16 cellular contexts compared by ENCODE assay signal in genomic region chr12:120260607-120261006, GRCh38. TPM values are rescaled to one million over a fixed set of nuclear protein-coding genes. Genes with fewer than 3 reads are reported as not detected.
DNase-seq lines count a peak whose midpoint lies in the region; ATAC-seq and TF ChIP-seq lines count a peak whose summit lies in the region.
"Had no signal": no experiment of that assay in that cellular context is flagged by ENCODE, and none has a peak within 500 bp of the region (broad histone marks: within the 10 kb centered on the region; RNA-seq: fewer than 3 reads in every experiment).

No MANE protein-coding gene starts in this region.

- TF ChIP-seq POLR2A in body of pancreas (IDR thresholded peaks at IDR 0.05): no peak
- TF ChIP-seq POLR2A in prostate gland (IDR thresholded peaks at IDR 0.05): no peak

- peak overlapping the region; percentile 76 for H3K27ac Mint-ChIP-seq in activated naive CD4-positive, alpha-beta T cell treated with anti-CD3 and anti-CD28 coated beads, Interleukin-2, amount 50 U/mL, for 24 hours
- 0 out of 2 replicates have a peak overlapping the region, but pooled peaks have one; percentile 2 for H3K27ac Mint-ChIP-seq in WTC11

- H3K9me3 ChIP-seq in lower lobe of right lung: no peaks in the 10 kb centered on the region
- H3K9me3 ChIP-seq in subcutaneous abdominal adipose tissue (ENCODE audit: control insufficient read depth in 5 of 5, low read length in 5 of 5): no peaks in the 10 kb centered on the region
- no peaks in the 10 kb centered on the region for H3K9me3 ChIP-seq in body of pancreas
- H3K9me3 ChIP-seq in prostate gland: no peaks in the 10 kb centered on the region
- H3K9me3 ChIP-seq: sigmoid colon had no signal

- H3K4me3 ChIP-seq in lower lobe of right lung (no peak overlapping the region), subcutaneous abdominal adipose tissue (ENCODE audit: low read depth in 1 of 5, low read length in 5 of 5) (no peak overlapping the region), body of pancreas (no peak overlapping the region), prostate gland (no peak overlapping the region)
- H3K4me3 ChIP-seq: cardiac muscle cell, sigmoid colon had no signal

- peaks cover 90% of the 10 kb centered on the region for H3K4me1 ChIP-seq in lower lobe of right lung
- H3K4me1 ChIP-seq in subcutaneous abdominal adipose tissue (ENCODE audit: control insufficient read depth in 5 of 5, insufficient read depth in 5 of 5, low read length in 5 of 5): peaks cover 18 to 93% (median 83%) of the 10 kb centered on the region in 5 donors
- H3K4me1 ChIP-seq in body of pancreas: peaks cover 77% of the 10 kb centered on the region
- H3K4me1 ChIP-seq in prostate gland (replicated peaks): peaks cover 25% of the 10 kb centered on the region

- POLR2A ChIA-PET in WTC11 (lab: Charles Lee): interaction anchor here (12.0 kb wide), 1 partner anchor 31 kb away, joined by 198 read pairs; no protein-coding TSS in a partner anchor

- no peaks in the 10 kb centered on the region for H3K27me3 Mint-ChIP-seq in activated naive CD4-positive, alpha-beta T cell treated with anti-CD3 and anti-CD28 coated beads, Interleukin-2, amount 50 U/mL, for 24 hours
- no peaks in the 10 kb centered on the region for H3K27me3 Mint-ChIP-seq in WTC11 (ENCODE audit: low read depth)

- H3K9ac ChIP-seq in subcutaneous abdominal adipose tissue (ENCODE audit: low read length in 5 of 5): no peak overlapping the region

- no peak for DNase-seq in activated naive CD4-positive, alpha-beta T cell treated with Interleukin-2 at 50 U/mL for 16 hours
- DNase-seq in WTC11 (ENCODE audit: low spot score) (no peak), lower lobe of right lung (no peak), body of pancreas (no peak), prostate gland (ENCODE audit: low spot score) (no peak)
- DNase-seq in NK-92 treated with Interleukin-12 subunit alpha and Interleukin-12 subunit beta, amount 100 ng/mL, for 24 hours (lab: John Stamatoyannopoulos, UW): no peak
- DNase-seq: effector CD8-positive, alpha-beta T cell; kidney glomerular epithelial cell; midbrain; NCI-H187; NCI-H345; sigmoid colon; stimulated activated CD4-positive, alpha-beta T cell treated with anti-CD3 and anti-CD28 coated beads, Interleukin-2, amount 100 ng/mL, for 24 hours had no signal

- ATAC-seq in WTC11: no peak
- ATAC-seq in lower lobe of right lung: no peak
- no peak for ATAC-seq in body of pancreas

- H3K27ac ChIP-seq in lower lobe of right lung (peak overlapping the region; percentile 91), subcutaneous abdominal adipose tissue (ENCODE audit: low read depth, low read length) (peak overlapping the region; percentile 69), body of pancreas (no peak overlapping the region), prostate gland (no peak overlapping the region)
- H3K27ac ChIP-seq: cardiac muscle cell had no signal

- peaks cover 87% of the 10 kb centered on the region for H3K4me1 Mint-ChIP-seq in activated naive CD4-positive, alpha-beta T cell treated with anti-CD3 and anti-CD28 coated beads, Interleukin-2, amount 50 U/mL, for 24 hours
- H3K4me1 Mint-ChIP-seq in WTC11: peaks cover 69% of the 10 kb centered on the region

- H3K27me3 ChIP-seq in lower lobe of right lung (ENCODE audit: low read depth) (no peaks in the 10 kb centered on the region), subcutaneous abdominal adipose tissue (ENCODE audit: control insufficient read depth in 5 of 5, insufficient read depth in 4 of 5, low read length in 5 of 5) (no peaks in the 10 kb centered on the region), body of pancreas (no peaks in the 10 kb centered on the region), prostate gland (replicated peaks; ENCODE audit: insufficient read depth) (no peaks in the 10 kb centered on the region)
- H3K27me3 ChIP-seq: cardiac muscle cell, sigmoid colon had no signal

- TF ChIP-seq CTCF in WTC11 (IDR thresholded peaks at IDR 0.05): no peak
- TF ChIP-seq CTCF in lower lobe of right lung (IDR thresholded peaks at IDR 0.05): no peak
- TF ChIP-seq CTCF in body of pancreas (IDR thresholded peaks at IDR 0.05): no peak
- no peak for TF ChIP-seq CTCF in prostate gland (IDR thresholded peaks at IDR 0.05)

- intact Hi-C loops in lower lobe of right lung (cut with DNase I) (no loop called here), body of pancreas (cut with DNase I) (no loop called here), prostate gland (cut with DNase I) (no loop called here)

- H3K36me3 Mint-ChIP-seq in activated naive CD4-positive, alpha-beta T cell treated with anti-CD3 and anti-CD28 coated beads, Interleukin-2, amount 50 U/mL, for 24 hours: peaks cover 5% of the 10 kb centered on the region
- no peaks in the 10 kb centered on the region for H3K36me3 Mint-ChIP-seq in WTC11

- no peaks in the 10 kb centered on the region for H3K9me3 Mint-ChIP-seq in activated naive CD4-positive, alpha-beta T cell treated with anti-CD3 and anti-CD28 coated beads, Interleukin-2, amount 50 U/mL, for 24 hours
- H3K9me3 Mint-ChIP-seq in WTC11: no peaks in the 10 kb centered on the region

- 82 to 94% methylated on average over 5 of the region's 5 CpGs for WGBS in body of pancreas, 2 donors
- 91% methylated on average over 5 of the region's 5 CpGs for WGBS in prostate gland

- H3K36me3 ChIP-seq in lower lobe of right lung: peaks cover 6% of the 10 kb centered on the region
- no peaks in the 10 kb centered on the region for H3K36me3 ChIP-seq in subcutaneous abdominal adipose tissue (ENCODE audit: control insufficient read depth in 5 of 5, insufficient read depth in 5 of 5, low read length in 5 of 5)
- H3K36me3 ChIP-seq in body of pancreas (replicated peaks in 1 of 2; ENCODE audit: insufficient read depth in 1 of 2, low read depth in 2 of 2): no peaks in the 10 kb centered on the region
- H3K36me3 ChIP-seq in prostate gland: no peaks in the 10 kb centered on the region
- H3K36me3 ChIP-seq: cardiac muscle cell had no signal

- CTCF ChIA-PET in WTC11 (lab: Charles Lee): interaction anchor here (0.6 to 22.1 kb wide), 3 partner anchors 18 to 57 kb away, joined by 3 to 717 read pairs (median 450); no protein-coding TSS in a partner anchor

- H3K4me3 Mint-ChIP-seq in activated naive CD4-positive, alpha-beta T cell treated with anti-CD3 and anti-CD28 coated beads, Interleukin-2, amount 50 U/mL, for 24 hours: peak overlapping the region; percentile 31
- no peak overlapping the region for H3K4me3 Mint-ChIP-seq in WTC11

TF ChIP-seq in WTC11, 78 proteins besides CTCF, POLR2A, EP300 and RAD21 (continues in another document):
- TF ChIP-seq ESRRA (CRISPR knock-in tag; IDR thresholded peaks at IDR 0.05; ENCODE audit: borderline replicate concordance) (no peak), IRF1 (CRISPR knock-in tag; IDR thresholded peaks at IDR 0.05) (no peak), ELF4 (CRISPR knock-in tag; IDR thresholded peaks at IDR 0.05; ENCODE audit: low read depth) (no peak), NR2C2 (CRISPR knock-in tag; IDR thresholded peaks at IDR 0.05) (no peak), JAZF1 (CRISPR knock-in tag; IDR thresholded peaks at IDR 0.05) (no peak), FOXP1 (CRISPR knock-in tag; IDR thresholded peaks at IDR 0.05; ENCODE audit: borderline replicate concordance) (no peak), ZNF121 (CRISPR knock-in tag; IDR thresholded peaks at IDR 0.05) (no peak), PRRX2 (CRISPR knock-in tag; IDR thresholded peaks at IDR 0.05) (no peak), ZNF219 (CRISPR knock-in tag; IDR thresholded peaks at IDR 0.05; ENCODE audit: borderline replicate concordance) (no peak), NFYB (CRISPR knock-in tag; conservative IDR thresholded peaks at IDR 0.05; ENCODE audit: low read depth) (no peak), ZNF232 (CRISPR knock-in tag; IDR thresholded peaks at IDR 0.05) (no peak)
- TF ChIP-seq, protein P1, sequence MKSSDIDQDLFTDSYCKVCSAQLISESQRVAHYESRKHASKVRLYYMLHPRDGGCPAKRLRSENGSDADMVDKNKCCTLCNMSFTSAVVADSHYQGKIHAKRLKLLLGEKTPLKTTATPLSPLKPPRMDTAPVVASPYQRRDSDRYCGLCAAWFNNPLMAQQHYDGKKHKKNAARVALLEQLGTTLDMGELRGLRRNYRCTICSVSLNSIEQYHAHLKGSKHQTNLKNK (CRISPR knock-in tag; IDR thresholded peaks at IDR 0.05): no peak
- TF ChIP-seq, protein P2, sequence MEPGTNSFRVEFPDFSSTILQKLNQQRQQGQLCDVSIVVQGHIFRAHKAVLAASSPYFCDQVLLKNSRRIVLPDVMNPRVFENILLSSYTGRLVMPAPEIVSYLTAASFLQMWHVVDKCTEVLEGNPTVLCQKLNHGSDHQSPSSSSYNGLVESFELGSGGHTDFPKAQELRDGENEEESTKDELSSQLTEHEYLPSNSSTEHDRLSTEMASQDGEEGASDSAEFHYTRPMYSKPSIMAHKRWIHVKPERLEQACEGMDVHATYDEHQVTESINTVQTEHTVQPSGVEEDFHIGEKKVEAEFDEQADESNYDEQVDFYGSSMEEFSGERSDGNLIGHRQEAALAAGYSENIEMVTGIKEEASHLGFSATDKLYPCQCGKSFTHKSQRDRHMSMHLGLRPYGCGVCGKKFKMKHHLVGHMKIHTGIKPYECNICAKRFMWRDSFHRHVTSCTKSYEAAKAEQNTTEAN (CRISPR knock-in tag; IDR thresholded peaks at IDR 0.05): no peak

RNA-seq across cellular contexts. Expression of gene PXN, which starts 4.9 kb away (rescaled TPM):
- 96.6 to 132 TPM (median 99.2 TPM) in 3 replicates for total RNA-seq in WTC11 (2021)
- 105 TPM for total RNA-seq in lower lobe of right lung
- total RNA-seq in body of pancreas: 10 to 100 TPM; 29.3 to 35.9 TPM
- 100 to 1,000 TPM in 1 of 2 donors, 10 to 100 TPM in 1; 58.3 to 113 TPM for total RNA-seq in prostate gland

RNA-seq across cellular contexts. Expression of gene RNU4-2, which starts 31.1 kb away (rescaled TPM):
- total RNA-seq in WTC11 (2021) (2,632 to 2,764 TPM (median 2,673 TPM) in 3 replicates), lower lobe of right lung (15,469 TPM), body of pancreas (under 1 TPM; under 0.01 TPM), prostate gland (under 1 TPM; under 0.01 TPM)
- total RNA-seq: cardiac muscle cell had no signal

RNA-seq across cellular contexts. Expression of gene RNU4-1, which starts 32.4 kb away (rescaled TPM):
- total RNA-seq in WTC11 (2021): 2,196 to 2,477 TPM (median 2,436 TPM) in 3 replicates
- total RNA-seq in lower lobe of right lung: 2,881 TPM
- under 1 TPM; under 0.01 TPM for total RNA-seq in body of pancreas
- under 1 TPM; under 0.01 TPM for total RNA-seq in prostate gland
- total RNA-seq: cardiac muscle cell had no signal

RNA-seq across cellular contexts. Expression of gene SIRT4, which starts 41.5 kb away (rescaled TPM):
- total RNA-seq in WTC11 (2021) (2.1 to 4.3 TPM (median 2.8 TPM) in 3 replicates), lower lobe of right lung (2.1 TPM), body of pancreas (1 to 10 TPM in 1 of 2 donors, under 1 TPM in 1; 0.99 to 6.2 TPM), prostate gland (1 to 10 TPM in 1 of 2 donors, under 1 TPM in 1; 0.96 to 2.2 TPM)

RNA-seq across cellular contexts. Expression of gene RPLP0, which starts 59.7 kb away (rescaled TPM):
- total RNA-seq in WTC11 (2021) (3,149 to 3,505 TPM (median 3,452 TPM) in 3 replicates), lower lobe of right lung (1,285 TPM), body of pancreas (1,000 to 10,000 TPM; 1,243 to 1,902 TPM), prostate gland (1,000 to 10,000 TPM; 1,950 to 2,858 TPM)

Comparison
In these comparisons a context has a peak if more than half of its experiments do, and no peak if none do; other contexts are left out.
1. H3K27ac ChIP-seq: peak in lower lobe of right lung (single experiment) and subcutaneous abdominal adipose tissue (single experiment); none in body of pancreas (0 of 4) and prostate gland (0 of 2).
2. RNA of gene RNU4-2, which starts 31.1 kb away (total RNA-seq): 15,469 TPM in lower lobe of right lung (single experiment) and 2,632 to 2,764 TPM in WTC11; under 0.01 TPM in body of pancreas and under 0.01 TPM in prostate gland; every median in the first group is over 1,000 times any median in the second.
3. RNA of gene RNU4-1, which starts 32.4 kb away (total RNA-seq): 2,881 TPM in lower lobe of right lung (single experiment) and 2,196 to 2,477 TPM in WTC11; under 0.01 TPM in body of pancreas and under 0.01 TPM in prostate gland; every median in the first group is over 1,000 times any median in the second.